Comparison of ENCODE assay signal across 9 cellular contexts in the genomic region with DNA sequence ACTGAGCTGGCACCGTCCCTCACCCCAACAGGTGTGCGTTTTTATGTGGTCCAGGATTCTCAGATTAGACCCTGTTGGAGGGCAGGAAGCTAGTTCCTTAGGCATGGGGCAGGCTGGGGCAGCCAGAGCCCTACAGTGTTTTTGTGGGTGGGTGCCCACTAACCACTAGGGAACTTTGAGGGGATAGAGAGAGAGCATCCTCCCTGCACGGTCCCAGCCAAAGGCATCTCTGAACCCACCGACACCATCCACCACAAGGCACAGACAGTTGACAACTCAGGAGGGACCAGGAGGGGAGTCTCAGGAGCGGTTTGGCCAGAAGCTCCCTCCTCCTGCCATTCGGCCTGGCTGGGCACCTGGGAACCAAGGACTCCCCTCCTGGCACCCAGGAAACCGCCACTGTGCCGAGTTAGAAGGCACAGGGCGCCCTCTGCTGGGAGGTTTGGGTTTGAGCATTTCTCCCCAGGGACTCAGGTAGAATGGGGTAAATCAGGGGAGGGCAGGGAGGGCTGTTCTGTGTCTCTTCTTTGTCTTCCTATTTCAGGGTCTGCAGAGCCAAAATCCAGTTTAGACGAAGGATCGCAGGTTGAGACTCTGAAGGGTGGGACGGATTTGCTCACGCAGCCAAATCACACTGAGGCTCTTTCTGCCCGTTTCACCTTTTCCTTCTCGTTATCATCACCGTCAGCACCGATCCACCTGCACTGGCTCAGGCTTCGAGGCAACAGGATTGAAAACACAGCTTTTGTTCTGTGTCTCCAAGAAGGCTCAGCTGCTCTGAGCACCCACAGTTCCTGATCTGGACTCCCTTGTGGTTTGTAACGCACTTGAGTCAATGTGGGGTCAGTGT.
A peak's percentile ranks its signal among the peaks of the same experiment; 100 is the strongest.
DNase-seq lines count a peak whose midpoint lies in the region; ATAC-seq and TF ChIP-seq lines count a peak whose summit lies in the region.
"Had no signal": no experiment of that assay in that cellular context is flagged by ENCODE, and none has a peak within 500 bp of the region (broad histone marks: within the 10 kb centered on the region; RNA-seq: fewer than 3 reads in every experiment).

No MANE protein-coding gene starts in this region.

- peaks cover 0 to 10% (median 0%) of the 10 kb centered on the region in 4 donors for H3K4me1 ChIP-seq in esophagus muscularis mucosa
- no peaks in the 10 kb centered on the region for H3K4me1 ChIP-seq in parathyroid adenoma
- H3K4me1 ChIP-seq in gastroesophageal sphincter, result no peaks in the 10 kb centered on the region

- no peak overlapping the region for H3K4me2 ChIP-seq in parathyroid adenoma (ENCODE audit: low read length)

- intact Hi-C loops in esophagus muscularis mucosa (cut with DNase I), result loop anchor here (5.0 kb wide), 1 partner anchor 70 kb away; no protein-coding TSS in a partner anchor

- H3K36me3 ChIP-seq in esophagus muscularis mucosa, result no peaks in the 10 kb centered on the region
- H3K36me3 ChIP-seq in parathyroid adenoma (ENCODE audit: control insufficient read depth, insufficient read depth, low read length), result no peaks in the 10 kb centered on the region
- H3K36me3 ChIP-seq in gastroesophageal sphincter, result no peaks in the 10 kb centered on the region

- H3K27me3 ChIP-seq in esophagus muscularis mucosa, result peaks cover 0 to 23% (median 0%) of the 10 kb centered on the region in 4 donors
- no peaks in the 10 kb centered on the region for H3K27me3 ChIP-seq in parathyroid adenoma (ENCODE audit: control insufficient read depth, insufficient read depth, low read length)
- H3K27me3 ChIP-seq in gastroesophageal sphincter, result peaks cover 35% of the 10 kb centered on the region

- peaks cover 0 to 6% (median 0%) of the 10 kb centered on the region in 4 donors for H3K9me3 ChIP-seq in esophagus muscularis mucosa
- no peaks in the 10 kb centered on the region for H3K9me3 ChIP-seq in parathyroid adenoma (ENCODE audit: control insufficient read depth, low read length)
- peaks cover 0 to 9% (median 0%) of the 10 kb centered on the region in 3 donors for H3K9me3 ChIP-seq in gastroesophageal sphincter

- DNase-seq in activated gamma-delta T cell treated with Interleukin-2 at 50 U/mL for 16 hours (peak; percentile 49), activated gamma-delta T cell (lab: John Stamatoyannopoulos, UW) (no peak), NCI-H69 (lab: John Stamatoyannopoulos, UW) (peak; percentile 61), esophagus muscularis mucosa (ENCODE audit: extremely low spot score) (no peak)
- DNase-seq in activated CD8-positive, alpha-beta memory T cell treated with anti-CD3 and anti-CD28 coated beads, Interleukin-2, amount 50 U/mL, for 48 hours, result peak; percentile 89

- no peak for ATAC-seq in gastroesophageal sphincter
- ATAC-seq in GM21528 (IDR thresholded peaks at IDR 0.05; ENCODE audit: low FRiP score, unreplicated experiment), result no peak

- WGBS in esophagus muscularis mucosa, result 58% methylated on average over 13 of the region's 19 CpGs
- 51 to 66% methylated on average over 3 to 11 of the region's 19 CpGs for WGBS in gastroesophageal sphincter (ENCODE audit: low coverage in 1 of 2), 2 donors

- no peak for TF ChIP-seq POLR2A in esophagus muscularis mucosa (IDR thresholded peaks at IDR 0.05; ENCODE audit: low read depth)
- TF ChIP-seq POLR2A in gastroesophageal sphincter (IDR thresholded peaks at IDR 0.05), result no peak

- no peak overlapping the region for H3K9ac ChIP-seq in parathyroid adenoma

- no peak overlapping the region for H3K27ac ChIP-seq in esophagus muscularis mucosa (replicated peaks in 1 of 4)
- H3K27ac ChIP-seq in parathyroid adenoma, result no peak overlapping the region
- H3K27ac ChIP-seq in gastroesophageal sphincter, result no peak overlapping the region
- H3K27ac ChIP-seq: epithelial cell of prostate had no signal

- H3K4me3 ChIP-seq in esophagus muscularis mucosa, result no peak overlapping the region
- no peak overlapping the region for H3K4me3 ChIP-seq in parathyroid adenoma (ENCODE audit: low read depth, low read length)
- no peak overlapping the region for H3K4me3 ChIP-seq in gastroesophageal sphincter

- no peak for TF ChIP-seq EP300 in esophagus muscularis mucosa (IDR thresholded peaks at IDR 0.05)
- no peak for TF ChIP-seq EP300 in gastroesophageal sphincter (IDR thresholded peaks at IDR 0.05)

- H3K79me2 ChIP-seq in parathyroid adenoma, result no peaks in the 10 kb centered on the region

- no peak overlapping the region for H2AFZ ChIP-seq in parathyroid adenoma

- peak; percentile 47 to 63 (median 52) for TF ChIP-seq CTCF in esophagus muscularis mucosa (IDR thresholded peaks at IDR 0.05)
- TF ChIP-seq CTCF in parathyroid adenoma (IDR thresholded peaks at IDR 0.05), result peak; percentile 68
- TF ChIP-seq CTCF in gastroesophageal sphincter (IDR thresholded peaks at IDR 0.05), result peak in 2 of 4 experiments; percentile 48 to 62

Comparison
In these comparisons a context has a peak if more than half of its experiments do, and no peak if none do; other contexts are left out.
1. DNase-seq: peak in activated gamma-delta T cell treated with Interleukin-2 at 50 U/mL for 16 hours (single experiment), NCI-H69 (single experiment) and activated CD8-positive, alpha-beta memory T cell treated with anti-CD3 and anti-CD28 coated beads, Interleukin-2, amount 50 U/mL, for 48 hours (single experiment); none in activated gamma-delta T cell (single experiment) and esophagus muscularis mucosa (single experiment).